7 cellular contexts compared by ENCODE assay signal in the genomic region with DNA sequence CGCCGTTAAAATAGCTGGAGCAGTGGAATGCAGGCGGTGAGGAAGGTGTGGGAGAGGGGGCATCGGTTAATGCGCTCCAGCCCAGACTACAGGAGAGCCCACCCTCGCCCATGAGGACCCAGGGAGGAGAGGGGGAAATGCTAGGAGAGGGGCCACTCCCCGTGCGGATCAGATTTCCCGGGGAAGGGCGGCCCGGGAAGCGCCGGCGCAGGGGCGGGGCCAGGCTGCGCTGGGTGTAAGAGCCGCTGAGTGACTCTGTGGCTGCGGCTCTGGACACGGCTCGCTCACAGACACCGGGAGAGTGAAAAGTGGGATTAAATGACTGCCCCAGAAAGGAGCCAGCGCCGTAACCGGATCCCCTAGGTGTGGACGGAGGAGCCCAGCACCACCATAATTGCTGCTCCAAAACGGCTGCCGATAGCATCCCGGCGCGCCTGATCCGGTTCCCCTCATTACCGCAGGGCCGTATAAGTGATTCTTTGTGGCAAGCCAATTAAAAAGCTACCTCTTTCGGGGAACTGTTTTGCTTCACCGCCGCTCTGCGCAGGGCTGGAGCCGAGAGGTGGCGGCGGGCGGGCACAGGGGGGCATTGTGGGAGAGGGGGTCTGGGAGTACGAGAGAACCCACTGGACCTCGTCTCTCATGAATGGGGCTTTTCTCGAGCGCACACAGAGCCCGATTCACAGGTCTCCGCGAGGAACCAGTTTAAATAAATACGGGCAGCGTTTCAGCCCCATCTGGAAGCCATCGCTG. TPM values are rescaled to one million over a fixed set of nuclear protein-coding genes. Genes with fewer than 3 reads are reported as not detected.
A peak's percentile ranks its signal among the peaks of the same experiment; 100 is the strongest.
DNase-seq lines count a peak whose midpoint lies in the region; ATAC-seq and TF ChIP-seq lines count a peak whose summit lies in the region.

No MANE protein-coding gene starts in this region.

- WGBS in smooth muscle cell (ENCODE audit: low lambda C conversion rate) = 2% methylated on average over 51 of the region's 51 CpGs

- peak overlapping the region; percentile 98 for H3K4me2 ChIP-seq in smooth muscle cell

- H3F3A ChIP-seq in smooth muscle cell (ENCODE audit: low read depth) = peaks cover 6% of the 10 kb centered on the region

- H3K36me3 ChIP-seq in GM06990 (ENCODE audit: control insufficient read depth, insufficient read depth, low read length) = no peaks in the 10 kb centered on the region
- H3K36me3 ChIP-seq in smooth muscle cell (ENCODE audit: low read depth) = no peaks in the 10 kb centered on the region

- H3K9me3 ChIP-seq in smooth muscle cell (replicated peaks; ENCODE audit: low read depth) = no peaks in the 10 kb centered on the region

- no peak for DNase-seq in GM06990 (ENCODE audit: extremely low read depth, insufficient read length)
- DNase-seq in NCI-H1105 treated with DMSO at 0.1 percent for 48 hours (lab: John Stamatoyannopoulos, UW) = peak; percentile 39
- DNase-seq in astrocyte of the spinal cord (ENCODE audit: low read depth, low spot score) = peak; percentile 29
- DNase-seq in iPS-NIHi11 (ENCODE audit: low spot score) = peak; percentile 87
- peak; percentile 26 for DNase-seq in smooth muscle cell (lab: John Stamatoyannopoulos, UW; ENCODE audit: unreplicated experiment)
- DNase-seq in OCI-M1 (lab: John Stamatoyannopoulos, UW) = no peak

- H2AFZ ChIP-seq in smooth muscle cell (ENCODE audit: low read depth) = peak overlapping the region; percentile 91

- peak overlapping the region; percentile 45 for H3K27ac ChIP-seq in smooth muscle cell (ENCODE audit: low read depth)

- H4K20me1 ChIP-seq in smooth muscle cell (ENCODE audit: low read depth) = no peaks in the 10 kb centered on the region

- H3K4me1 ChIP-seq in smooth muscle cell (ENCODE audit: low read depth) = peaks cover 29% of the 10 kb centered on the region

- no peak overlapping the region for H3K9ac ChIP-seq in smooth muscle cell (ENCODE audit: low read depth)

- in situ Hi-C loops in astrocyte of the spinal cord (cut with HindIII; ENCODE audit: low sequenced_read_pairs) = no loop called here

- no peaks in the 10 kb centered on the region for H3K79me2 ChIP-seq in smooth muscle cell (ENCODE audit: low read depth)

- H3K27me3 ChIP-seq in GM06990 (replicated peaks; ENCODE audit: control insufficient read depth, insufficient read depth, low read length) (peaks cover 13% of the 10 kb centered on the region), smooth muscle cell (ENCODE audit: low read depth) (peaks cover 70% of the 10 kb centered on the region)

- peak overlapping the region; percentile 9; the same call in 1 of the 2 replicates for H3K4me3 ChIP-seq in GM06990 (replicated peaks; ENCODE audit: low read depth, low read length)
- peak overlapping the region; percentile 44 for H3K4me3 ChIP-seq in astrocyte of the spinal cord (ENCODE audit: low read depth, low read length)
- peak overlapping the region; percentile 59 for H3K4me3 ChIP-seq in smooth muscle cell

- no peak for TF ChIP-seq CTCF in GM06990 (IDR thresholded peaks at IDR 0.05; ENCODE audit: insufficient read depth, low read length, poor library complexity, severe bottlenecking)
- TF ChIP-seq CTCF in astrocyte of the spinal cord (IDR thresholded peaks at IDR 0.05; ENCODE audit: low read depth, low read length) = no peak
- TF ChIP-seq CTCF in smooth muscle cell (IDR thresholded peaks at IDR 0.05; ENCODE audit: borderline replicate concordance, insufficient read depth, poor library complexity, severe bottlenecking) = no peak

- no peak for ATAC-seq in HG03097 (IDR thresholded peaks at IDR 0.05; ENCODE audit: low FRiP score, unreplicated experiment)

RNA-seq across cellular contexts. Expression of gene COL2A1, which starts 2.7 kb away (rescaled TPM):
- 1.6 and 8.6 TPM in 2 replicates for total RNA-seq in smooth muscle cell
- polyA plus RNA-seq in smooth muscle cell = 1.6 and 2.8 TPM in 2 replicates

RNA-seq across cellular contexts. Expression of gene TMEM106C, which starts 38.2 kb away (rescaled TPM):
- total RNA-seq in smooth muscle cell = 58.8 and 58.9 TPM in 2 replicates
- 42.7 and 60.9 TPM in 2 replicates for polyA plus RNA-seq in smooth muscle cell

Comparison
In these comparisons a context has a peak if more than half of its experiments do, and no peak if none do; other contexts are left out.
1. DNase-seq: peak in NCI-H1105 treated with DMSO at 0.1 percent for 48 hours (single experiment), astrocyte of the spinal cord (single experiment), iPS-NIHi11 (single experiment) and smooth muscle cell (single experiment); none in GM06990 (single experiment) and OCI-M1 (single experiment).
2. H3K4me3 ChIP-seq: peak in every context shown above with its lines; median percentile 59 in smooth muscle cell; 44 in astrocyte of the spinal cord; 9 in GM06990.